22 cellular contexts compared by ENCODE assay signal in the genomic region with DNA sequence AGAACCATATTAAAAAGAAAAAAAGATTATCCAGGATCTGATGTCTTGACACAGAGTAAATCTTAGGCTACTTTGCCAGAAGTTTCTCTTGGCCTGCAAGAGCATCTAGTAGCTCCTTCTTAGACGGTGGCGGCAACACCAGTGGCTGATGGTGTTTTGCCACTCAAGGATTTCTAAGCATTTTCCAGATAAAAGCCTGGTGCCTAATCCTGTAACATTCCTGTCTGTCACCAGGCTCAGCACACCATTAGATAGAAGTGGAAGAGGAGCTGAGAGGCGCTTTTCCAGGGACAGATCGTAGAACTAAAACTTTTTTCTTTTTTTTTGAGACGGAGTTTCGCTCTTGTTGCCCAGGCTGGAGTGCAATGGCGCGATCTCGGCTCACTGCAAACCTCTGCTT. TPM values are rescaled to one million over a fixed set of nuclear protein-coding genes. Genes with fewer than 3 reads are reported as not detected.
"Had no signal": no experiment of that assay in that cellular context is flagged by ENCODE, and none has a peak within 500 bp of the region (broad histone marks: within the 10 kb centered on the region; RNA-seq: fewer than 3 reads in every experiment).

No MANE protein-coding gene starts in this region.

- H3K4me3 ChIP-seq: hepatocyte, mucosa of descending colon, pancreas, prostate gland, right lobe of liver, spleen, testis, tibial nerve, upper lobe of right lung, vagina had no signal

- H3K27ac Mint-ChIP-seq: dendritic cell treated with granulocyte-macrophage colony-stimulating factor and Interleukin-4, amounts not matched to agents 40 ng/mL and 50 ng/mL, for 4 days; effector memory CD8-positive, alpha-beta T cell; natural killer cell; stimulated activated naive B cell treated with anti-CD40 and anti-IgM and Interleukin-4, amounts not matched to agents 10 μg/mL and 1 μg/mL and 100 μg/mL, for 72 hours; stimulated activated naive CD8-positive, alpha-beta T cell treated with anti-CD3 and anti-CD28 coated beads, Interleukin-15, amount 100 ng/mL, for 72 hours had no signal

- H3K4me3 Mint-ChIP-seq: dendritic cell treated with granulocyte-macrophage colony-stimulating factor and Interleukin-4, amounts not matched to agents 40 ng/mL and 50 ng/mL, for 4 days; effector memory CD8-positive, alpha-beta T cell; natural killer cell; neural crest cell; stimulated activated naive B cell treated with anti-CD40 and anti-IgM and Interleukin-4, amounts not matched to agents 10 μg/mL and 1 μg/mL and 100 μg/mL, for 72 hours; stimulated activated naive CD8-positive, alpha-beta T cell treated with anti-CD3 and anti-CD28 coated beads, Interleukin-15, amount 100 ng/mL, for 72 hours had no signal

- H3K27me3 Mint-ChIP-seq: dendritic cell treated with granulocyte-macrophage colony-stimulating factor and Interleukin-4, amounts not matched to agents 40 ng/mL and 50 ng/mL, for 4 days had no signal

- ATAC-seq: effector memory CD8-positive, alpha-beta T cell; foreskin keratinocyte; natural killer cell; pancreas; right lobe of liver; stimulated activated naive B cell treated with anti-CD40 and anti-IgM and Interleukin-4, amounts not matched to agents 10 μg/mL and 1 μg/mL and 100 μg/mL, for 72 hours; stimulated activated naive CD8-positive, alpha-beta T cell treated with anti-CD3 and anti-CD28 coated beads, Interleukin-15, amount 100 ng/mL, for 72 hours; upper lobe of right lung had no signal

- H3K4me1 Mint-ChIP-seq: natural killer cell; stimulated activated naive CD8-positive, alpha-beta T cell treated with anti-CD3 and anti-CD28 coated beads, Interleukin-15, amount 100 ng/mL, for 72 hours had no signal

- H3K9me3 ChIP-seq: mucosa of descending colon, pancreas, prostate gland, right lobe of liver, spleen, testis, tibial nerve, upper lobe of right lung, vagina had no signal

- H3K4me1 ChIP-seq: foreskin keratinocyte, pancreas, prostate gland, right lobe of liver had no signal

- H3K9me3 Mint-ChIP-seq: dendritic cell treated with granulocyte-macrophage colony-stimulating factor and Interleukin-4, amounts not matched to agents 40 ng/mL and 50 ng/mL, for 4 days; effector memory CD8-positive, alpha-beta T cell; natural killer cell; neural crest cell; stimulated activated naive B cell treated with anti-CD40 and anti-IgM and Interleukin-4, amounts not matched to agents 10 μg/mL and 1 μg/mL and 100 μg/mL, for 72 hours; stimulated activated naive CD8-positive, alpha-beta T cell treated with anti-CD3 and anti-CD28 coated beads, Interleukin-15, amount 100 ng/mL, for 72 hours had no signal

- H3K36me3 Mint-ChIP-seq: natural killer cell had no signal

- H3K27ac ChIP-seq: foreskin keratinocyte, hepatocyte, pancreas, right lobe of liver, spleen, testis, upper lobe of right lung, vagina had no signal

- H3K36me3 ChIP-seq: pancreas, upper lobe of right lung, vagina had no signal

- H3K27me3 ChIP-seq: foreskin keratinocyte, hepatocyte, pancreas, right lobe of liver, spleen, testis, tibial nerve, upper lobe of right lung, vagina had no signal

- DNase-seq: effector memory CD8-positive, alpha-beta T cell; foreskin keratinocyte; left colon; mucosa of descending colon; natural killer cell; nucleus accumbens; pancreas; right lobe of liver; spleen; stimulated activated CD4-positive, alpha-beta T cell treated with anti-CD3 and anti-CD28 coated beads, Interleukin-15, amount 100 ng/mL, for 24 hours; stimulated activated CD4-positive, alpha-beta T cell treated with anti-CD3 and anti-CD28 coated beads, Interleukin-1b, Interleukin-23, amount 100 ng/mL, for 48 hours; stimulated activated CD4-positive, alpha-beta T cell treated with anti-CD3 and anti-CD28 coated beads, Interleukin-4, amount 100 ng/mL, for 24 hours; stimulated activated naive B cell treated with anti-CD40 and anti-IgM and Interleukin-4, amounts not matched to agents 10 μg/mL and 1 μg/mL and 100 μg/mL, for 72 hours; stimulated activated naive CD8-positive, alpha-beta T cell treated with anti-CD3 and anti-CD28 coated beads, Interleukin-15, amount 100 ng/mL, for 72 hours; testis; upper lobe of right lung had no signal

RNA-seq across cellular contexts. Expression of gene WNT5B, which starts 14.0 kb away (rescaled TPM):
- total RNA-seq: natural killer cell had no signal
